Comparison of ENCODE assay signal across 17 cellular contexts in the genomic region with DNA sequence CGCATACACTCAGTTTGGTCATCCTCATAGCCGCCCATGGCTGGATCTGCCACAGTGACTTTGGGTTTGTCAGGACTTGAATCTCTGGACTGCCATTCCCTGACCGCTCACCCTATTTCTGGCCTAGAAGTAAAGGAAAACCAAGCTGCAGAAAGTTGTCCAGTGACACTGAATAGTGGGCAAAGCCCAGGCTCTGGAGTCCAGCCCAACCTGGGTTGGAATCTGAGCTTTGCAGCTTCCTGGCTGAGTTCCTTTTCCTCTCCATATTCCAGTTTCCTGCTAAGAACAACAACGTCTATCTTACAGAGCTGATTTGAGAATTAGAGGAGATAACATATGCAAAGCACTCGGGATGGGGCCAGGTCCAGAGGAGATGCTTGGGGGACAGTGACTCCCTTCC. TPM values are rescaled to one million over a fixed set of nuclear protein-coding genes. Genes with fewer than 3 reads are reported as not detected.
DNase-seq lines count a peak whose midpoint lies in the region; ATAC-seq and TF ChIP-seq lines count a peak whose summit lies in the region.
"Had no signal": no experiment of that assay in that cellular context is flagged by ENCODE, and none has a peak within 500 bp of the region (broad histone marks: within the 10 kb centered on the region; RNA-seq: fewer than 3 reads in every experiment).

No MANE protein-coding gene starts in this region.

- H3K4me1 ChIP-seq in IMR-90 (ENCODE audit: control insufficient read depth, insufficient read depth, low read length) (0 out of 2 replicates have a peak, but pooled peaks cover 2% of the 10 kb centered on the region), mesendoderm (ENCODE audit: control insufficient read depth, low read depth, low read length) (peaks cover 9% of the 10 kb centered on the region), gastrocnemius medialis (peaks cover 13 to 23% of the 10 kb centered on the region in 2 donors), testis (no peaks in the 10 kb centered on the region), stomach (peaks cover 0 to 35% (median 9%) of the 10 kb centered on the region in 4 donors)

- peaks cover 8% of the 10 kb centered on the region for H3K27me3 Mint-ChIP-seq in brain

- peaks cover 0 to 2% (median 0%) of the 10 kb centered on the region in 5 experiments for H3K9me3 Mint-ChIP-seq in brain

- TF ChIP-seq POLR2A in IMR-90 (IDR thresholded peaks at IDR 0.05; ENCODE audit: low read depth, low read length) (no peak), gastrocnemius medialis (IDR thresholded peaks at IDR 0.05) (no peak), testis (IDR thresholded peaks at IDR 0.05) (no peak), stomach (IDR thresholded peaks at IDR 0.05) (no peak)

- dilution Hi-C loops in IMR-90 (cut with HindIII; ENCODE audit: low sequenced_read_pairs, unreplicated experiment): no loop called here

- no peaks in the 10 kb centered on the region for H4K20me1 ChIP-seq in IMR-90 (ENCODE audit: insufficient read depth, low read length)

- intact Hi-C loops in IMR-90 (cut with micrococcal nuclease) (loop anchor here (10.0 kb wide), 2 partner anchors 247 to 667 kb away; no protein-coding TSS in a partner anchor), gastrocnemius medialis (cut with DNase I; ENCODE audit: low total_unique reads) (no loop called here), testis (cut with DNase I; ENCODE audit: low total_unique reads) (loop anchor here (10.0 kb wide), 1 partner anchor 497 kb away; no protein-coding TSS in a partner anchor), stomach (cut with DNase I; ENCODE audit: low total_unique reads) (loop anchor here (10.0 kb wide), 1 partner anchor 497 kb away; no protein-coding TSS in a partner anchor)

- TF ChIP-seq EP300 in stomach (IDR thresholded peaks at IDR 0.05): no peak

- peaks cover 30% of the 10 kb centered on the region for H3K4me1 Mint-ChIP-seq in brain

- no TSS peak for BruUV-seq in IMR-90 (replicated peaks; lab: Mats Ljungman, UMichigan)

- H3K14ac ChIP-seq in IMR-90 (replicated peaks; ENCODE audit: low read depth, low read length): no peak overlapping the region

- H3K36me3 Mint-ChIP-seq in brain: no peaks in the 10 kb centered on the region
- H3K36me3 Mint-ChIP-seq: CD14-positive monocyte had no signal

- no peak overlapping the region for H3K4me3 Mint-ChIP-seq in brain

- H3K4me3 ChIP-seq in IMR-90 (ENCODE audit: insufficient read depth, low read depth, low read length) (no peak overlapping the region), mesendoderm (ENCODE audit: low read length) (no peak overlapping the region), gastrocnemius medialis (peak overlapping the region in 1 of 4 donors; percentile 9), testis (no peak overlapping the region), stomach (no peak overlapping the region)
- H3K4me3 ChIP-seq: K562 had no signal

- H2BK120ac ChIP-seq in IMR-90 (ENCODE audit: low read depth, low read length) (no peak overlapping the region), mesendoderm (ENCODE audit: low read depth, low read length) (no peak overlapping the region)

- H2BK20ac ChIP-seq in IMR-90 (ENCODE audit: low read depth, low read length): no peak overlapping the region

- POLR2A ChIA-PET in IMR-90 (lab: Charles Lee; ENCODE audit: unreplicated experiment): no interaction called here

- 0 out of 2 replicates have a peak, but pooled peaks cover 4% of the 10 kb centered on the region for H3K9me1 ChIP-seq in IMR-90 (ENCODE audit: insufficient read depth, low read length)

- CTCF ChIA-PET in IMR-90 (lab: Yijun Ruan, JAX): interaction anchor here (0.6 to 1.1 kb wide), 4 partner anchors 17 to 499 kb away, joined by 3 to 5 read pairs (median 3); no protein-coding TSS in a partner anchor

- peak overlapping the region; percentile 6 for H2AK9ac ChIP-seq in IMR-90 (replicated peaks; ENCODE audit: low read depth, low read length, poor library complexity)

- H3K56ac ChIP-seq in IMR-90 (ENCODE audit: extremely low read depth, insufficient read depth, low read length) (no peak overlapping the region), mesendoderm (ENCODE audit: low read length) (no peak overlapping the region)

- H2BK5ac ChIP-seq in IMR-90 (ENCODE audit: low read depth, low read length, poor library complexity, severe bottlenecking) (no peak overlapping the region), mesendoderm (ENCODE audit: low read length) (peak overlapping the region; percentile 20)

- no peak overlapping the region for H3K4me2 ChIP-seq in IMR-90 (ENCODE audit: low read depth, low read length)
- no peak overlapping the region for H3K4me2 ChIP-seq in mesendoderm (ENCODE audit: low read length)

- H3K18ac ChIP-seq in IMR-90 (ENCODE audit: low read depth, low read length) (no peak overlapping the region), mesendoderm (ENCODE audit: low read length) (no peak overlapping the region)

- TF ChIP-seq CTCF in IMR-90 (conservative IDR thresholded peaks at IDR 0.05; ENCODE audit: low read depth, low read length): no peak
- TF ChIP-seq CTCF in brain (conservative IDR thresholded peaks at IDR 0.05): no peak
- TF ChIP-seq CTCF in gastrocnemius medialis (IDR thresholded peaks at IDR 0.05 in 4 of 5, conservative IDR thresholded peaks at IDR 0.05 in 1 of 5): no peak
- no peak for TF ChIP-seq CTCF in testis (IDR thresholded peaks at IDR 0.05)
- TF ChIP-seq CTCF in stomach (IDR thresholded peaks at IDR 0.05): no peak

- in situ Hi-C loops in IMR-90 (cut with MboI; ENCODE audit: low sequenced_read_pairs) (loop anchor here (10.0 kb wide), 2 partner anchors 207 to 407 kb away; a partner anchor contains a TSS), gastrocnemius medialis (cut with MboI; ENCODE audit: low sequenced_read_pairs in 4 of 4) (loop anchor here (5.0 to 25.0 kb wide), 4 partner anchors 205 to 497 kb away; no protein-coding TSS in a partner anchor)

- H3K27ac ChIP-seq in IMR-90 (ENCODE audit: insufficient read depth, low read length) (no peak overlapping the region), mesendoderm (ENCODE audit: low read depth, low read length) (no peak overlapping the region), gastrocnemius medialis (peak overlapping the region; percentile 38 to 73 (median 56)), testis (no peak overlapping the region), stomach (peak overlapping the region in 1 of 5 donors; percentile 33)

- no peak for TF ChIP-seq RAD21 in IMR-90 (IDR thresholded peaks at IDR 0.05; ENCODE audit: low read length)

- H3K36me3 ChIP-seq in IMR-90 (ENCODE audit: control insufficient read depth, insufficient read depth, low read length) (no peaks in the 10 kb centered on the region), mesendoderm (ENCODE audit: control insufficient read depth, insufficient read depth, low read length) (no peaks in the 10 kb centered on the region), gastrocnemius medialis (no peaks in the 10 kb centered on the region), testis (ENCODE audit: low read depth, missing control alignments) (no peaks in the 10 kb centered on the region), stomach (no peaks in the 10 kb centered on the region)

- DNase-seq in IMR-90 (no peak), mesendoderm (no peak), gastrocnemius medialis (peak in 1 of 2 donors; percentile 64), cerebellum (ENCODE audit: low spot score) (no peak), testis (no peak), stomach (no peak)
- DNase-seq: AML-193, DMS 273 treated with DMSO at 0.1 percent for 48 hours, GF-D8, MV-4-11, NCI-H1417 treated with DMSO at 0.1 percent for 48 hours, NCI-H1930, RPMI8226 had no signal

- no peaks in the 10 kb centered on the region for H3K27me3 ChIP-seq in IMR-90 (ENCODE audit: control insufficient read depth, insufficient read depth, low read length)
- H3K27me3 ChIP-seq in mesendoderm (ENCODE audit: insufficient read depth, low read length, poor library complexity): peaks cover 10% of the 10 kb centered on the region
- no peaks in the 10 kb centered on the region for H3K27me3 ChIP-seq in gastrocnemius medialis
- H3K27me3 ChIP-seq in testis: no peaks in the 10 kb centered on the region
- no peaks in the 10 kb centered on the region for H3K27me3 ChIP-seq in stomach

- H2BK15ac ChIP-seq in IMR-90 (ENCODE audit: low read depth, low read length): no peak overlapping the region
- no peak overlapping the region for H2BK15ac ChIP-seq in mesendoderm (replicated peaks; ENCODE audit: low read depth)

- H3K9ac ChIP-seq in IMR-90 (ENCODE audit: low read depth, low read length) (no peak overlapping the region), mesendoderm (ENCODE audit: low read length) (no peak overlapping the region)

- H3K4ac ChIP-seq in IMR-90 (ENCODE audit: low read depth, low read length) (no peak overlapping the region), mesendoderm (ENCODE audit: low read depth, low read length) (no peak overlapping the region)

- H3K9me3 ChIP-seq in IMR-90 (ENCODE audit: control insufficient read depth, insufficient read depth, low read length) (no peaks in the 10 kb centered on the region), gastrocnemius medialis (no peaks in the 10 kb centered on the region), testis (no peaks in the 10 kb centered on the region), stomach (no peaks in the 10 kb centered on the region)

- H4K8ac ChIP-seq in IMR-90 (ENCODE audit: low read depth in 2 of 2, low read length in 2 of 2): peak overlapping the region in 1 of 2 experiments; percentile 4; a peak in 1 of 4 replicates
- H4K8ac ChIP-seq in mesendoderm (ENCODE audit: low read depth, low read length): no peak overlapping the region

- peak overlapping the region; percentile 49 to 89 (median 75) for H3K27ac Mint-ChIP-seq in brain

- H4K91ac ChIP-seq in IMR-90 (ENCODE audit: insufficient read depth, low read depth, low read length): no peak overlapping the region

- H2AK5ac ChIP-seq in IMR-90 (ENCODE audit: low read depth, low read length) (no peak overlapping the region), mesendoderm (ENCODE audit: low read length) (no peak overlapping the region)

- 72% methylated on average over 2 of the region's 5 CpGs; no CpG with 5 or more reads in 1 of the 2 experiments for WGBS in IMR-90 (ENCODE audit: extremely low coverage in 2 of 2, insufficient read length in 1 of 2), 2 experiments
- no CpG with 5 or more reads among the region's 5 CpGs for WGBS in mesendoderm (ENCODE audit: extremely low coverage, insufficient coverage, low lambda C conversion rate)
- WGBS in testis, 2 donors: 70 to 72% methylated on average over 3 to 5 of the region's 5 CpGs
- 27 to 66% (median 62%) methylated on average over 3 to 5 of the region's 5 CpGs for WGBS in stomach, 5 donors

- H3K79me1 ChIP-seq in IMR-90 (ENCODE audit: low read depth in 1 of 2, low read length in 2 of 2): no peaks in the 10 kb centered on the region
- H3K79me1 ChIP-seq in mesendoderm (ENCODE audit: low read length): no peaks in the 10 kb centered on the region

- H3K23ac ChIP-seq in IMR-90 (ENCODE audit: low read depth, low read length): no peak overlapping the region
- no peak overlapping the region for H3K23ac ChIP-seq in mesendoderm (ENCODE audit: low read length)

- H3K79me2 ChIP-seq in mesendoderm (ENCODE audit: control insufficient read depth, insufficient read depth, low read length): no peaks in the 10 kb centered on the region

- H4K5ac ChIP-seq in IMR-90 (ENCODE audit: low read depth, low read length): 0 out of 2 replicates have a peak overlapping the region, but pooled peaks have one; percentile 0
- no peak overlapping the region for H4K5ac ChIP-seq in mesendoderm (ENCODE audit: low read length)

- H2AFZ ChIP-seq in IMR-90 (replicated peaks; ENCODE audit: low read length, poor library complexity): peak overlapping the region; percentile 34

- ATAC-seq in IMR-90 (ENCODE audit: low read depth): no peak
- peak; percentile 46 to 84 for ATAC-seq in gastrocnemius medialis
- ATAC-seq: HCT116, K562 had no signal

RNA-seq across cellular contexts. Expression of a gene that starts 15.6 kb away (rescaled TPM):
- total RNA-seq in IMR-90 (2012; rRNA removed) (25.8 and 29.2 TPM in 2 replicates), gastrocnemius medialis (10 to 100 TPM; 42.1 to 63.2 (median 43.5) TPM), cerebellum (69.3 TPM), testis (100 to 1,000 TPM; 146 to 165 TPM), stomach (10 to 100 TPM; 40.3 to 63.3 (median 50.9) TPM)
- polyA plus RNA-seq in IMR-90 (2012; rRNA removed) (49.2 and 49.6 TPM in 2 replicates), brain (ENCODE audit: insufficient read depth, low read depth, low replicate concordance) (44.0 TPM), testis (ENCODE audit: insufficient read depth, low read depth, low replicate concordance) (198 TPM), stomach (10 to 100 TPM in 2 of 3 donors, 1 to 10 TPM in 1; 6.3 to 12.7 (median 10.9) TPM)
- 13.0 and 18.0 TPM in 2 replicates for polyA plus RNA-seq in IMR-90 (2012; cell fraction: cytosol; rRNA removed)
- polyA plus RNA-seq in IMR-90 (2012; cell fraction: nucleus; rRNA removed; ENCODE audit: low replicate concordance): 47.7 and 85.2 TPM in 2 replicates
- polyA plus RNA-seq in mesendoderm (2013, experiment 1 of 2): 59.6 TPM
- polyA plus RNA-seq in mesendoderm (2013, experiment 2 of 2): 61.5 TPM

Comparison
In these comparisons a context has a peak if more than half of its experiments do, and no peak if none do; other contexts are left out.
1. H3K27ac ChIP-seq: peak in gastrocnemius medialis (4 of 4); none in IMR-90 (single experiment), mesendoderm (single experiment) and testis (0 of 2).